ENCODE assay signal across 14 cellular contexts in the genomic region with DNA sequence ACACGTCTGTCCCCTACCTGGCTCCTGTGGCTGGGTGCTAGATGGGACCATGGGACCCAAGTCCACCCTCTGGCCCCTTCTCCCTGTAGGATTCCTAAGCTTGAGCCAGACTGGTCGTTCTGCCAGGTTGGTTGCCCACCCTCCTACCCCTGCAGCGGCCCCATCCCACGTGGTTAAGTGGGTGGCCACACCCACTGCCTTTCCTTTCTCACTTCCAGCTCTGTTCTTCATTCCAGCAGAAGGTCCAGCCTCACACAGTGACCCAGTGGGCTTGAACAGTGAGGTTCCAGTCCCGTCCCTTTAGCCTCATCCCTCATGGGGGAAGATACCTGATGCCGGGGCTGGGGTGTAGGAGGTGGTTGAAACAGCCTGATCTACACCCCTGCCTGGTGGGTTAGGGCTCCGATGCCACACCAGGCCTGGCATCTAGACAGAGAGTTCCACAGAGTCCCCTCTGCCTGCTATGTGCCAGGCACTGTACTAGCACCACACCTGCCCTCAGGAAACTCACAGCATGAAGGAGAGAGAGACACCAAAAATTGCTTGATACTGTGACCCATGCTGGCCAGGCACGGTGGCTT.
DNase-seq lines count a peak whose midpoint lies in the region; ATAC-seq and TF ChIP-seq lines count a peak whose summit lies in the region.
"Had no signal": no experiment of that assay in that cellular context is flagged by ENCODE, and none has a peak within 500 bp of the region (broad histone marks: within the 10 kb centered on the region; RNA-seq: fewer than 3 reads in every experiment).

No MANE protein-coding gene starts in this region.

- H4K20me1 ChIP-seq in HCT116 (ENCODE audit: insufficient read depth) = no peaks in the 10 kb centered on the region
- H4K20me1 ChIP-seq in PC-9 (ENCODE audit: insufficient read depth) = peaks cover 17% of the 10 kb centered on the region

- H3K9me3 ChIP-seq in HCT116 (ENCODE audit: control insufficient read depth in 1 of 2, insufficient read depth in 1 of 2, low read depth in 1 of 2, low read length in 2 of 2) = no peaks in the 10 kb centered on the region
- H3K9me3 ChIP-seq in PC-9 (ENCODE audit: insufficient read depth, low read depth) = no peaks in the 10 kb centered on the region
- no peaks in the 10 kb centered on the region for H3K9me3 ChIP-seq in mucosa of rectum (ENCODE audit: control insufficient read depth in 2 of 2, low read length in 2 of 2)
- H3K9me3 ChIP-seq: SK-N-SH had no signal

- TF ChIP-seq CTCF in HCT116 (IDR thresholded peaks at IDR 0.05 in 2 of 3, conservative IDR thresholded peaks at IDR 0.05 in 1 of 3; ENCODE audit: borderline replicate concordance in 1 of 3, insufficient read depth in 1 of 3, low read depth in 2 of 3, low read length in 2 of 3) = no peak
- TF ChIP-seq CTCF in PC-9 (conservative IDR thresholded peaks at IDR 0.05) = no peak

- peak overlapping the region; percentile 47 for H3K27ac ChIP-seq in HCT116 (ENCODE audit: low read depth, low read length)
- peak overlapping the region; percentile 67 for H3K27ac ChIP-seq in PC-9
- peak overlapping the region; percentile 7 for H3K27ac ChIP-seq in epithelial cell of prostate
- peak overlapping the region; percentile 50 to 52 for H3K27ac ChIP-seq in mucosa of rectum (ENCODE audit: low read depth in 2 of 2, low read length in 2 of 2)

- RAD21 ChIA-PET in HCT116 (lab: Charles Lee; ENCODE audit: low non-redundant PET in 1 of 2, low total read pairs in 2 of 2, uncharacterized antibody in 2 of 2, unreplicated experiment in 2 of 2) = no interaction called here

- 0 out of 4 replicates have a peak, but pooled peaks cover 0 to 5% of the 10 kb centered on the region in 2 experiments for H3K36me3 ChIP-seq in HCT116 (ENCODE audit: control insufficient read depth in 1 of 2, insufficient read depth in 2 of 2, low read length in 2 of 2)
- no peaks in the 10 kb centered on the region for H3K36me3 ChIP-seq in PC-9 (ENCODE audit: low read depth)
- H3K36me3 ChIP-seq in mucosa of rectum (ENCODE audit: control insufficient read depth in 2 of 2, insufficient read depth in 2 of 2, low read length in 2 of 2) = peaks cover 0 to 2% of the 10 kb centered on the region in 2 donors

- intact Hi-C loops in HCT116 (cut with micrococcal nuclease) = loop anchor here (5.0 kb wide), 1 partner anchor 99 kb away; no protein-coding TSS in a partner anchor
- intact Hi-C loops in PC-9 (cut with micrococcal nuclease; ENCODE audit: unreplicated experiment) = loop anchor here (1.0 to 2.0 kb wide), 2 partner anchors 30 to 162 kb away; no protein-coding TSS in a partner anchor

- H2AFZ ChIP-seq in HCT116 (ENCODE audit: low read depth, low read length, poor library complexity, severe bottlenecking) (no peak overlapping the region), PC-9 (no peak overlapping the region)

- POLR2A ChIA-PET in HCT116 (lab: Charles Lee) = no interaction called here
- POLR2A ChIA-PET in PC-9 (lab: Charles Lee; ENCODE audit: unreplicated experiment) = no interaction called here

- ATAC-seq in HCT116 = no peak; the same call in 1 of the 2 replicates

- H3K9ac ChIP-seq in HCT116 (ENCODE audit: low read length) = peak overlapping the region; percentile 13; the same call in 1 of the 2 replicates
- peak overlapping the region in 1 of 2 donors; percentile 16 for H3K9ac ChIP-seq in mucosa of rectum (ENCODE audit: low read depth in 1 of 2, low read length in 2 of 2)
- H3K9ac ChIP-seq: SK-N-SH had no signal

- H3K4me2 ChIP-seq in HCT116 (ENCODE audit: low read length) = peak overlapping the region; percentile 59
- peak overlapping the region; percentile 64 for H3K4me2 ChIP-seq in PC-9
- H3K4me2 ChIP-seq: SK-N-SH had no signal

- H3K4me1 ChIP-seq in HCT116 (ENCODE audit: control insufficient read depth in 1 of 2, insufficient read depth in 2 of 2, low read length in 2 of 2) (peaks cover 17 to 18% of the 10 kb centered on the region in 2 experiments), PC-9 (replicated peaks; ENCODE audit: insufficient read depth) (peaks cover 17% of the 10 kb centered on the region), mucosa of rectum (ENCODE audit: control insufficient read depth in 2 of 2, insufficient read depth in 2 of 2, low read length in 2 of 2) (peaks cover 15 to 17% of the 10 kb centered on the region in 2 donors)

- BruUV-seq in HCT116 (replicated peaks; lab: Mats Ljungman, UMichigan) (no TSS peak), PC-9 (replicated peaks; lab: Mats Ljungman, UMichigan) (no TSS peak)

- no peak for TF ChIP-seq RAD21 in HCT116 (IDR thresholded peaks at IDR 0.05; ENCODE audit: low read depth)

- H3K9me2 ChIP-seq in HCT116 (ENCODE audit: insufficient read depth) (no peaks in the 10 kb centered on the region), PC-9 (ENCODE audit: insufficient read depth) (no peaks in the 10 kb centered on the region)
- H3K9me2 ChIP-seq: SK-N-SH had no signal

- H3F3A ChIP-seq in PC-9 (ENCODE audit: insufficient read depth, low read depth) = peaks cover 15% of the 10 kb centered on the region

- H3K27me3 ChIP-seq in HCT116 (ENCODE audit: insufficient read depth, low read length) = no peaks in the 10 kb centered on the region
- no peaks in the 10 kb centered on the region for H3K27me3 ChIP-seq in PC-9 (ENCODE audit: insufficient read depth, low read depth)
- no peaks in the 10 kb centered on the region for H3K27me3 ChIP-seq in mucosa of rectum (ENCODE audit: control insufficient read depth in 2 of 2, insufficient read depth in 2 of 2, low read length in 2 of 2)

- no peak for TF ChIP-seq POLR2A in HCT116 (IDR thresholded peaks at IDR 0.05; ENCODE audit: borderline replicate concordance, extremely low read depth, insufficient read depth, insufficient read length)
- no peak for TF ChIP-seq POLR2A in erythroblast (IDR thresholded peaks at IDR 0.05; ENCODE audit: low read length)

- no peak for DNase-seq in HCT116 (ENCODE audit: low read depth, low spot score)
- no peak for DNase-seq in PC-9
- DNase-seq in epithelial cell of prostate (ENCODE audit: low read depth, low spot score) = no peak
- no peak for DNase-seq in COLO829 (ENCODE audit: low spot score)
- DNase-seq in activated CD4-positive, alpha-beta T cell treated with anti-CD3 and anti-CD28 coated beads, Interleukin-2, amount 50 U/mL, for 4 hours = no peak
- no peak for DNase-seq in erythroblast (lab: John Stamatoyannopoulos, UW)
- DNase-seq: C1 segment of cervical spinal cord; CD8-positive, alpha-beta memory T cell; DND-41; GOT3; NCI-H1105; NCI-H2081; SK-N-SH had no signal

- H3K79me2 ChIP-seq in HCT116 (ENCODE audit: insufficient read depth, low read length) (no peaks in the 10 kb centered on the region), PC-9 (ENCODE audit: low read depth) (peaks cover 7% of the 10 kb centered on the region)

- peak overlapping the region in 1 of 2 experiments; percentile 10; a peak in 2 of 4 replicates for H3K4me3 ChIP-seq in HCT116 (replicated peaks in 1 of 2; ENCODE audit: low read depth in 1 of 2, low read length in 2 of 2)
- no peak overlapping the region for H3K4me3 ChIP-seq in PC-9
- no peak overlapping the region for H3K4me3 ChIP-seq in mucosa of rectum (ENCODE audit: low read length in 2 of 2)

- CTCF ChIA-PET in HCT116 (lab: Charles Lee) = no interaction called here
- CTCF ChIA-PET in PC-9 (lab: Charles Lee) = interaction anchor here (0.7 kb wide), 1 partner anchor 1702 kb away, joined by 3 read pairs; no protein-coding TSS in a partner anchor

TF ChIP-seq in HCT116, 20 proteins besides CTCF, POLR2A, EP300 and RAD21:
- TF ChIP-seq CBX3 (IDR thresholded peaks at IDR 0.05; ENCODE audit: low read depth) (no peak), EGR1 (IDR thresholded peaks at IDR 0.05; ENCODE audit: low read depth) (no peak), POLR2AphosphoS5 (IDR thresholded peaks at IDR 0.05; ENCODE audit: low read depth, low read length) (no peak), JUND (IDR thresholded peaks at IDR 0.05) (no peak), CEBPB (IDR thresholded peaks at IDR 0.05; ENCODE audit: low read depth) (no peak), FOSL1 (IDR thresholded peaks at IDR 0.05; ENCODE audit: low read depth) (no peak), TCF7L2 (IDR thresholded peaks at IDR 0.05; ENCODE audit: borderline replicate concordance, extremely low read depth, insufficient read depth, insufficient read length) (no peak), ZNF274 (IDR thresholded peaks at IDR 0.05; ENCODE audit: low read depth, low read length) (no peak), EZH2phosphoT487 (IDR thresholded peaks at IDR 0.05; ENCODE audit: borderline replicate concordance) (no peak), ELF1 (IDR thresholded peaks at IDR 0.05; ENCODE audit: borderline replicate concordance, low read depth) (no peak), SIN3A (IDR thresholded peaks at IDR 0.05; ENCODE audit: low read depth) (no peak), SRF (IDR thresholded peaks at IDR 0.05; ENCODE audit: low read depth) (no peak), ZFX (IDR thresholded peaks at IDR 0.05) (no peak)
- TF ChIP-seq, protein P1, sequence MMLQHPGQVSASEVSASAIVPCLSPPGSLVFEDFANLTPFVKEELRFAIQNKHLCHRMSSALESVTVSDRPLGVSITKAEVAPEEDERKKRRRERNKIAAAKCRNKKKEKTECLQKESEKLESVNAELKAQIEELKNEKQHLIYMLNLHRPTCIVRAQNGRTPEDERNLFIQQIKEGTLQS (IDR thresholded peaks at IDR 0.05) = no peak
- TF ChIP-seq, protein P2, sequence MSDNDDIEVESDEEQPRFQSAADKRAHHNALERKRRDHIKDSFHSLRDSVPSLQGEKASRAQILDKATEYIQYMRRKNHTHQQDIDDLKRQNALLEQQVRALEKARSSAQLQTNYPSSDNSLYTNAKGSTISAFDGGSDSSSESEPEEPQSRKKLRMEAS (IDR thresholded peaks at IDR 0.05) = no peak
TF ChIP-seq in HCT116: peak in this region for 0.

Comparison
In these comparisons a context has a peak if more than half of its experiments do, and no peak if none do; other contexts are left out.
1. H3K27ac ChIP-seq: peak in every context shown above with its lines; median percentile 67 in PC-9; 51 in mucosa of rectum; 47 in HCT116; 7 in epithelial cell of prostate.